ENCODE assay signal across 11 cellular contexts in the genomic region with DNA sequence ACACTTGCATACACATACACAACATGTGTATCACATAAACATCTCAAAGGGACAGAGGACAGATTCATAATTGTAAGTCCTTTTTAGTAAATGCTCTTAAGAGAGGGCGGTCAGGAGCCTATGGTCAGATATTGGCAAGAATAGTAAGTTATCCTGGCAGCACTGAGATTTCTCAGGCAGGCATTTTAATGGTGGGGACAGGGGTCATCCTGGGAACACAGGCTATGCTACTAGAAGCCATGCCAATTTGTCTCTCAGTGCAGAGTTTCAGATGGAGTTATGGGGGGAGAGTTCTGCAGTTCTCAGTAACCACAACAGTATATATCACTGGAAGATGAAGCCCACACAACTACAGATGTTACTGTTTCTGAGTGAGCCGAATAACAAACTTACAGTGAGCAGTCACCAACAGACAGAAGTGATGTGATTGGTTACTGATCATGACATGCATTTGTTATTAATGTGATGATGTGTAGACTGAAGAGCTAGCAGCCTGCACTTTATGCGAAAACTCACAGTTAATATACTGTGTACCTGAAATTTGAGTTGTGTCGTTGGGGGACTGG. TPM values are rescaled to one million over a fixed set of nuclear protein-coding genes. Genes with fewer than 3 reads are reported as not detected.
DNase-seq lines count a peak whose midpoint lies in the region; ATAC-seq and TF ChIP-seq lines count a peak whose summit lies in the region.
"Had no signal": no experiment of that assay in that cellular context is flagged by ENCODE, and none has a peak within 500 bp of the region (broad histone marks: within the 10 kb centered on the region; RNA-seq: fewer than 3 reads in every experiment).

No MANE protein-coding gene starts in this region.

- intact Hi-C loops in activated T-helper 2 cell treated with anti-CD3 and anti-CD28 coated beads, Interferon-gamma antibody, Interleukin-2, Interleukin-4, amounts not matched to agents 10 μg/mL and 5 μg/mL and 100 μg/mL, durations not matched to agents 14 hours and 24 hours and 36 hours (cut with micrococcal nuclease), result no loop called here

- H3K27ac ChIP-seq in smooth muscle cell (ENCODE audit: low read depth), result peak overlapping the region; percentile 22
- H3K27ac ChIP-seq: uterus had no signal

- no peaks in the 10 kb centered on the region for H3K9me3 ChIP-seq in smooth muscle cell (replicated peaks; ENCODE audit: low read depth)
- H3K9me3 ChIP-seq: uterus had no signal

- no peaks in the 10 kb centered on the region for H3K27me3 ChIP-seq in smooth muscle cell (ENCODE audit: low read depth)
- H3K27me3 ChIP-seq: uterus had no signal

- H3K36me3 Mint-ChIP-seq in activated T-helper 2 cell treated with anti-CD3 and anti-CD28 coated beads, Interferon-gamma antibody, Interleukin-2, Interleukin-4, amounts not matched to agents 10 μg/mL and 5 μg/mL and 100 μg/mL, durations not matched to agents 14 hours and 24 hours and 36 hours (ENCODE audit: low read depth), result peaks cover 7% of the 10 kb centered on the region

- peak overlapping the region; percentile 91 for H3K27ac Mint-ChIP-seq in activated T-helper 2 cell treated with anti-CD3 and anti-CD28 coated beads, Interferon-gamma antibody, Interleukin-2, Interleukin-4, amounts not matched to agents 10 μg/mL and 5 μg/mL and 100 μg/mL, durations not matched to agents 14 hours and 24 hours and 36 hours

- no peaks in the 10 kb centered on the region for H3K79me2 ChIP-seq in smooth muscle cell (ENCODE audit: low read depth)

- H3K36me3 ChIP-seq in smooth muscle cell (ENCODE audit: low read depth), result no peaks in the 10 kb centered on the region
- H3K36me3 ChIP-seq: uterus had no signal

- no peak overlapping the region for H3K4me2 ChIP-seq in smooth muscle cell

- no peaks in the 10 kb centered on the region for H3K27me3 Mint-ChIP-seq in activated T-helper 2 cell treated with anti-CD3 and anti-CD28 coated beads, Interferon-gamma antibody, Interleukin-2, Interleukin-4, amounts not matched to agents 10 μg/mL and 5 μg/mL and 100 μg/mL, durations not matched to agents 14 hours and 24 hours and 36 hours (ENCODE audit: low read depth)

- peak; percentile 15 for DNase-seq in activated CD4-positive, alpha-beta T cell treated with anti-CD3 and anti-CD28 coated beads for 48 hours
- DNase-seq in activated CD4-positive, alpha-beta T cell treated with anti-CD3 and anti-CD28 coated beads, Interleukin-2, amount 50 U/mL, for 48 hours, result no peak
- DNase-seq in activated T-helper 2 cell treated with anti-CD3 and anti-CD28 coated beads, Interferon-gamma antibody, Interleukin-2, Interleukin-4, amounts not matched to agents 10 μg/mL and 5 μg/mL and 100 μg/mL, durations not matched to agents 14 hours and 24 hours and 36 hours (ENCODE audit: low spot score), result no peak
- DNase-seq in smooth muscle cell (lab: John Stamatoyannopoulos, UW; ENCODE audit: unreplicated experiment) (no peak), left lobe of liver (ENCODE audit: low spot score) (no peak), GF-D8 (lab: John Stamatoyannopoulos, UW) (no peak)
- DNase-seq: KG1, SHP77, uterus had no signal

- 79% methylated on average over 4 of the region's 4 CpGs for WGBS in smooth muscle cell (ENCODE audit: low lambda C conversion rate)

- no peak overlapping the region for H3K4me3 ChIP-seq in smooth muscle cell
- H3K4me3 ChIP-seq: uterus had no signal

- TF ChIP-seq CTCF in smooth muscle cell (IDR thresholded peaks at IDR 0.05; ENCODE audit: borderline replicate concordance, insufficient read depth, poor library complexity, severe bottlenecking), result no peak

- no peaks in the 10 kb centered on the region for H3K9me3 Mint-ChIP-seq in activated T-helper 2 cell treated with anti-CD3 and anti-CD28 coated beads, Interferon-gamma antibody, Interleukin-2, Interleukin-4, amounts not matched to agents 10 μg/mL and 5 μg/mL and 100 μg/mL, durations not matched to agents 14 hours and 24 hours and 36 hours

- peak overlapping the region; percentile 75 for H3K4me3 Mint-ChIP-seq in activated T-helper 2 cell treated with anti-CD3 and anti-CD28 coated beads, Interferon-gamma antibody, Interleukin-2, Interleukin-4, amounts not matched to agents 10 μg/mL and 5 μg/mL and 100 μg/mL, durations not matched to agents 14 hours and 24 hours and 36 hours (ENCODE audit: low read depth)

- H3F3A ChIP-seq in smooth muscle cell (ENCODE audit: low read depth), result peaks cover 23% of the 10 kb centered on the region

- ATAC-seq in HG02973 (IDR thresholded peaks at IDR 0.05; ENCODE audit: unreplicated experiment) (peak; percentile 31), left lobe of liver (no peak), HG02970 (IDR thresholded peaks at IDR 0.05; ENCODE audit: low FRiP score, unreplicated experiment) (no peak)

- H2AFZ ChIP-seq in smooth muscle cell (ENCODE audit: low read depth), result no peak overlapping the region

- H3K4me1 Mint-ChIP-seq in activated T-helper 2 cell treated with anti-CD3 and anti-CD28 coated beads, Interferon-gamma antibody, Interleukin-2, Interleukin-4, amounts not matched to agents 10 μg/mL and 5 μg/mL and 100 μg/mL, durations not matched to agents 14 hours and 24 hours and 36 hours (ENCODE audit: low read depth), result peaks cover 38% of the 10 kb centered on the region

- no peak overlapping the region for H3K9ac ChIP-seq in smooth muscle cell (ENCODE audit: low read depth)

- H3K4me1 ChIP-seq in smooth muscle cell (ENCODE audit: low read depth), result peaks cover 8% of the 10 kb centered on the region
- H3K4me1 ChIP-seq: uterus had no signal

- no peaks in the 10 kb centered on the region for H4K20me1 ChIP-seq in smooth muscle cell (ENCODE audit: low read depth)

RNA-seq across cellular contexts. Expression of gene ZNF487, which starts 16.4 kb away (rescaled TPM):
- total RNA-seq in activated T-helper 2 cell treated with anti-CD3 and anti-CD28 coated beads, Interferon-gamma antibody, Interleukin-2, Interleukin-4, amounts not matched to agents 10 μg/mL and 5 μg/mL and 100 μg/mL, durations not matched to agents 14 hours and 24 hours and 36 hours, result 2.0 and 2.2 TPM in 2 replicates
- total RNA-seq in smooth muscle cell (6.4 and 9.6 TPM in 2 replicates), left lobe of liver (1.8 TPM)
- polyA plus RNA-seq in smooth muscle cell, result 4.6 and 5.1 TPM in 2 replicates

RNA-seq across cellular contexts. Expression of gene HNRNPF, which starts 44.4 kb away (rescaled TPM):
- 503 and 520 TPM in 2 replicates for total RNA-seq in activated T-helper 2 cell treated with anti-CD3 and anti-CD28 coated beads, Interferon-gamma antibody, Interleukin-2, Interleukin-4, amounts not matched to agents 10 μg/mL and 5 μg/mL and 100 μg/mL, durations not matched to agents 14 hours and 24 hours and 36 hours
- total RNA-seq in smooth muscle cell (112 and 119 TPM in 2 replicates), left lobe of liver (118 TPM)
- polyA plus RNA-seq in smooth muscle cell, result 71.9 and 83.9 TPM in 2 replicates
